20 cellular contexts compared by ENCODE assay signal in the genomic region with DNA sequence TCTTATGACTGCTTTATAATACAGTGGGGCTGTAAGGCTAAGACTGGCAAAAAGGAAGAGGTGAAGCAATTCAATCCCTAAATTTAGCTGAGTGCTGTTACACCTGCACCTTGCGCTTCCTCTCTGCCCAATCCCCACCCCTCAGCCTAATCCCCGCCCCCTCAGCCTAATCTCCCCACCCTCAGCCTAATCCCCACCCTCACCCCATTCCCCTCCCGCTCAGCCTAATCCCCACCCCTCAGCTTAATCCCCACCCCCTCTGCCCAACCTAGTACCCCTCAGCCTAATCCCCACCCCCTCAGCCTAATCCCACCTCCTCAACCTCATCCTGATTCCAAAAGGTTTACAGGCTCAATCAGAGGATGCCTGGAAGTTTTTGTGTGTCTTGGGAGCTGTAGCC.
"Had no signal": no experiment of that assay in that cellular context is flagged by ENCODE, and none has a peak within 500 bp of the region (broad histone marks: within the 10 kb centered on the region; RNA-seq: fewer than 3 reads in every experiment).

No MANE protein-coding gene starts in this region.

- ATAC-seq: activated CD4-positive, CD25-positive, alpha-beta regulatory T cell treated with anti-CD3 and anti-CD28 coated beads, Interleukin-2, amount 50 U/mL, for 24 hours; activated CD8-positive, alpha-beta memory T cell treated with anti-CD3 and anti-CD28 coated beads, Interleukin-2, amount 10 ng/mL, durations not matched to agents 7 days and 5 days; activated CD8-positive, alpha-beta T cell treated with anti-CD3 and anti-CD28 coated beads for 36 hours; activated naive CD8-positive, alpha-beta T cell treated with anti-CD3 and anti-CD28 coated beads, Interleukin-2, amount 50 U/mL, for 24 hours; body of pancreas; left lung; naive thymus-derived CD4-positive, alpha-beta T cell; T-helper 17 cell had no signal

- H3K4me3 ChIP-seq: body of pancreas, cardiac muscle cell, left lung, spleen, upper lobe of left lung had no signal

- H3K27ac Mint-ChIP-seq: activated CD4-positive, alpha-beta T cell treated with anti-CD3 and anti-CD28 coated beads, Interleukin-2, amount 10 ng/mL, durations not matched to agents 7 days and 5 days; activated CD8-positive, alpha-beta memory T cell treated with anti-CD3 and anti-CD28 coated beads, Interleukin-2, amount 10 ng/mL, durations not matched to agents 7 days and 5 days; activated CD8-positive, alpha-beta T cell treated with anti-CD3 and anti-CD28 coated beads for 36 hours; activated naive CD8-positive, alpha-beta T cell treated with anti-CD3 and anti-CD28 coated beads, Interleukin-2, amount 50 U/mL, for 24 hours; activated T-helper 1 cell treated with anti-CD3 and anti-CD28 coated beads, Interleukin-12 subunit alpha, Interleukin-12 subunit beta, Interleukin-2, Interleukin-4 antibody, amounts not matched to agents 30 ng/mL and 10 ng/mL and 1 ng/mL, durations not matched to agents 14 hours and 24 hours and 36 hours; naive thymus-derived CD4-positive, alpha-beta T cell; progenitor cell of endocrine pancreas; T-helper 17 cell had no signal

- H3K27me3 ChIP-seq: body of pancreas, cardiac muscle cell, left lung, spleen, upper lobe of left lung had no signal

- H3K27ac ChIP-seq: body of pancreas, cardiac muscle cell, left lung, spleen, upper lobe of left lung had no signal

- H3K4me3 Mint-ChIP-seq: activated CD4-positive, alpha-beta T cell treated with anti-CD3 and anti-CD28 coated beads, Interleukin-2, amount 10 ng/mL, durations not matched to agents 7 days and 5 days; activated CD8-positive, alpha-beta memory T cell treated with anti-CD3 and anti-CD28 coated beads, Interleukin-2, amount 10 ng/mL, durations not matched to agents 7 days and 5 days; activated CD8-positive, alpha-beta T cell treated with anti-CD3 and anti-CD28 coated beads for 36 hours; activated naive CD8-positive, alpha-beta T cell treated with anti-CD3 and anti-CD28 coated beads, Interleukin-2, amount 50 U/mL, for 24 hours; activated T-helper 1 cell treated with anti-CD3 and anti-CD28 coated beads, Interleukin-12 subunit alpha, Interleukin-12 subunit beta, Interleukin-2, Interleukin-4 antibody, amounts not matched to agents 30 ng/mL and 10 ng/mL and 1 ng/mL, durations not matched to agents 14 hours and 24 hours and 36 hours; naive thymus-derived CD4-positive, alpha-beta T cell; T-helper 17 cell had no signal

- H3K36me3 Mint-ChIP-seq: activated CD8-positive, alpha-beta memory T cell treated with anti-CD3 and anti-CD28 coated beads, Interleukin-2, amount 10 ng/mL, durations not matched to agents 7 days and 5 days; naive thymus-derived CD4-positive, alpha-beta T cell had no signal

- H3K4me1 ChIP-seq: left lung, spleen, upper lobe of left lung had no signal

- H3K36me3 ChIP-seq: cardiac muscle cell, left lung, spleen, upper lobe of left lung had no signal

- H3K9me3 ChIP-seq: body of pancreas, left lung, spleen, upper lobe of left lung had no signal

- DNase-seq: activated CD4-positive, alpha-beta T cell treated with anti-CD3 and anti-CD28 coated beads, Interleukin-2, amount 10 ng/mL, durations not matched to agents 7 days and 5 days; activated CD8-positive, alpha-beta memory T cell treated with anti-CD3 and anti-CD28 coated beads, Interleukin-2, amount 10 ng/mL, durations not matched to agents 7 days and 5 days; activated CD8-positive, alpha-beta T cell treated with anti-CD3 and anti-CD28 coated beads for 36 hours; activated gamma-delta T cell; activated naive CD4-positive, alpha-beta T cell treated with anti-CD3 and anti-CD28 coated beads, Interleukin-2, amount 50 U/mL, for 16 hours; activated naive CD8-positive, alpha-beta T cell treated with anti-CD3 and anti-CD28 coated beads, Interleukin-2, amount 50 U/mL, for 24 hours; body of pancreas; cortex of kidney; kidney glomerular epithelial cell; left lung; naive thymus-derived CD4-positive, alpha-beta T cell; spleen; stimulated activated CD4-positive, alpha-beta T cell treated with anti-CD3 and anti-CD28 coated beads, Interleukin-4, amount 100 ng/mL, for 24 hours; stimulated activated naive CD4-positive, alpha-beta T cell treated with Interleukin-2 at 50 U/mL for 16 hours; T-helper 17 cell; upper lobe of left lung had no signal

- H3K4me1 Mint-ChIP-seq: activated CD4-positive, alpha-beta T cell treated with anti-CD3 and anti-CD28 coated beads, Interleukin-2, amount 10 ng/mL, durations not matched to agents 7 days and 5 days; activated naive CD8-positive, alpha-beta T cell treated with anti-CD3 and anti-CD28 coated beads, Interleukin-2, amount 50 U/mL, for 24 hours; naive thymus-derived CD4-positive, alpha-beta T cell; T-helper 17 cell had no signal

- H3K9me3 Mint-ChIP-seq: activated CD4-positive, alpha-beta T cell treated with anti-CD3 and anti-CD28 coated beads, Interleukin-2, amount 10 ng/mL, durations not matched to agents 7 days and 5 days; activated CD8-positive, alpha-beta T cell treated with anti-CD3 and anti-CD28 coated beads for 36 hours; activated naive CD8-positive, alpha-beta T cell treated with anti-CD3 and anti-CD28 coated beads, Interleukin-2, amount 50 U/mL, for 24 hours; activated T-helper 1 cell treated with anti-CD3 and anti-CD28 coated beads, Interleukin-12 subunit alpha, Interleukin-12 subunit beta, Interleukin-2, Interleukin-4 antibody, amounts not matched to agents 30 ng/mL and 10 ng/mL and 1 ng/mL, durations not matched to agents 14 hours and 24 hours and 36 hours had no signal

- H3K27me3 Mint-ChIP-seq: activated CD4-positive, alpha-beta T cell treated with anti-CD3 and anti-CD28 coated beads, Interleukin-2, amount 10 ng/mL, durations not matched to agents 7 days and 5 days; activated CD8-positive, alpha-beta memory T cell treated with anti-CD3 and anti-CD28 coated beads, Interleukin-2, amount 10 ng/mL, durations not matched to agents 7 days and 5 days; activated naive CD8-positive, alpha-beta T cell treated with anti-CD3 and anti-CD28 coated beads, Interleukin-2, amount 50 U/mL, for 24 hours; progenitor cell of endocrine pancreas had no signal
